ENCODE assay signal across 24 cellular contexts in genomic region chr3:81927811-81928210, GRCh38.
"Had no signal": no experiment of that assay in that cellular context is flagged by ENCODE, and none has a peak within 500 bp of the region (broad histone marks: within the 10 kb centered on the region; RNA-seq: fewer than 3 reads in every experiment).

No MANE protein-coding gene starts in this region.

- H3K36me3 ChIP-seq: left lung, left ventricle myocardium inferior, lower lobe of right lung had no signal

- H3K9me3 ChIP-seq: left lung, left ventricle myocardium inferior, lower lobe of right lung, mucosa of descending colon had no signal

- ATAC-seq: left cardiac atrium; left colon; left lobe of liver; left lung; left ventricle myocardium superior; lower lobe of right lung; mucosa of descending colon; naive thymus-derived CD4-positive, alpha-beta T cell had no signal

- H3K4me3 ChIP-seq: hepatocyte, left lung, left ventricle myocardium inferior, lower lobe of right lung, lung, mucosa of descending colon had no signal

- FAIRE-seq: islet of Langerhans, keratinocyte, kidney had no signal

- H3K4me2 ChIP-seq: hepatocyte had no signal

- H3K27ac ChIP-seq: hepatocyte, left lung, left ventricle myocardium inferior, lower lobe of right lung had no signal

- H3K27me3 ChIP-seq: hepatocyte, left lung had no signal

- H3K4me1 ChIP-seq: left lung, left ventricle myocardium inferior, lower lobe of right lung had no signal

- DNase-seq: hippocampal formation; hypothalamus; immature natural killer cell; islet precursor cell; kidney; kidney glomerular epithelial cell; left cardiac atrium; left colon; left lung; left ventricle myocardium inferior; left ventricle myocardium superior; lower lobe of right lung; mammary epithelial cell; mesenchymal stem cell; mesendoderm; midbrain; mucosa of descending colon; naive B cell; naive thymus-derived CD4-positive, alpha-beta T cell had no signal
